In genomic region chr11:821513-822371, GRCh38 we compare ENCODE assay signal across 11 cellular contexts. TPM values are rescaled to one million over a fixed set of nuclear protein-coding genes. Genes with fewer than 3 reads are reported as not detected.
DNase-seq lines count a peak whose midpoint lies in the region; ATAC-seq and TF ChIP-seq lines count a peak whose summit lies in the region.
"Had no signal": no experiment of that assay in that cellular context is flagged by ENCODE, and none has a peak within 500 bp of the region (broad histone marks: within the 10 kb centered on the region; RNA-seq: fewer than 3 reads in every experiment).

No MANE protein-coding gene starts in this region.

- H3K27me3 Mint-ChIP-seq in Calu3 (ENCODE audit: unreplicated experiment), result no peaks in the 10 kb centered on the region

- no peak for ATAC-seq in RWPE2 (ENCODE audit: low read depth)
- no peak for ATAC-seq in gastrocnemius medialis
- no peak for ATAC-seq in HG03025 (IDR thresholded peaks at IDR 0.05; ENCODE audit: low FRiP score, unreplicated experiment)

- intact Hi-C loops in Calu3 (cut with micrococcal nuclease; ENCODE audit: unreplicated experiment) (no loop called here), cardiac septum (cut with DNase I) (no loop called here), gastrocnemius medialis (cut with DNase I; ENCODE audit: low total_unique reads) (loop anchor here (2.0 kb wide), 1 partner anchor 21 kb away; the partner anchor contains the start of genes POLR2L and TSPAN4)

- H3K27me3 ChIP-seq in RWPE2 (ENCODE audit: insufficient read depth, poor library complexity, severe bottlenecking) (peaks cover 5% of the 10 kb centered on the region), gastrocnemius medialis (peaks cover 6 to 10% (median 7%) of the 10 kb centered on the region in 3 donors)

- TF ChIP-seq CTCF in Calu3 (IDR thresholded peaks at IDR 0.05; ENCODE audit: unreplicated experiment) (no peak), RWPE2 (IDR thresholded peaks at IDR 0.05; ENCODE audit: poor library complexity, severe bottlenecking) (no peak), gastrocnemius medialis (IDR thresholded peaks at IDR 0.05 in 4 of 5, conservative IDR thresholded peaks at IDR 0.05 in 1 of 5) (no peak)

- H3K36me3 ChIP-seq in RWPE2 (ENCODE audit: low read depth) (no peaks in the 10 kb centered on the region), gastrocnemius medialis (peaks cover 0 to 27% of the 10 kb centered on the region in 2 donors)

- no peak overlapping the region for H3K4me3 ChIP-seq in RWPE2 (ENCODE audit: severe bottlenecking)
- peak overlapping the region; percentile 19 to 100 (median 78) for H3K4me3 ChIP-seq in gastrocnemius medialis
- H3K4me3 ChIP-seq: mucosa of descending colon had no signal

- TF ChIP-seq POLR2A in gastrocnemius medialis (IDR thresholded peaks at IDR 0.05), result no peak

- no TSS peak for BruUV-seq in Calu3 (replicated peaks; lab: Mats Ljungman, UMichigan)

- H3K4me3 Mint-ChIP-seq in Calu3 (ENCODE audit: low read depth, unreplicated experiment), result peak overlapping the region; percentile 77

- peaks cover 79% of the 10 kb centered on the region for H3K36me3 Mint-ChIP-seq in Calu3 (ENCODE audit: insufficient read depth, unreplicated experiment)

- peaks cover 20% of the 10 kb centered on the region for H3K4me1 Mint-ChIP-seq in Calu3 (ENCODE audit: low read depth, unreplicated experiment)

- H3K9me3 ChIP-seq in RWPE2 (ENCODE audit: severe bottlenecking) (no peaks in the 10 kb centered on the region), gastrocnemius medialis (no peaks in the 10 kb centered on the region)
- H3K9me3 ChIP-seq: mucosa of descending colon had no signal

- H3K4me1 ChIP-seq in RWPE2 (ENCODE audit: insufficient read depth, poor library complexity, severe bottlenecking) (peaks cover 15% of the 10 kb centered on the region), gastrocnemius medialis (peaks cover 27 to 46% of the 10 kb centered on the region in 2 donors)

- H3K27ac ChIP-seq in RWPE2 (ENCODE audit: poor library complexity, severe bottlenecking) (peak overlapping the region; percentile 77), gastrocnemius medialis (peak overlapping the region; percentile 93 to 100 (median 98))

- in situ Hi-C loops in gastrocnemius medialis (cut with MboI; ENCODE audit: low sequenced_read_pairs in 4 of 4), result no loop called here

- DNase-seq in Calu3 (no peak), RWPE2 (ENCODE audit: low spot score) (no peak), cardiac septum (ENCODE audit: low spot score) (peak; percentile 84), gastrocnemius medialis (peak in 1 of 2 donors; percentile 59), NCI-H82 treated with DMSO at 0.1 percent for 48 hours (lab: John Stamatoyannopoulos, UW; ENCODE audit: unreplicated experiment) (no peak), NCI-H146 (lab: John Stamatoyannopoulos, UW) (no peak), GM19240 (ENCODE audit: insufficient read length, low spot score) (no peak)
- DNase-seq: activated CD4-positive, alpha-beta T cell treated with anti-CD3 and anti-CD28 coated beads, Interleukin-2, amount 50 U/mL, for 1 hour; NCI-H2081 had no signal

- CTCF ChIA-PET in Calu3 (lab: Charles Lee), result interaction anchor here (0.8 kb wide), 1 partner anchor 27 kb away, joined by 3 read pairs; no protein-coding TSS in a partner anchor

- no peaks in the 10 kb centered on the region for H3K9me3 Mint-ChIP-seq in Calu3 (ENCODE audit: low read depth, unreplicated experiment)

- H3K27ac Mint-ChIP-seq in Calu3 (ENCODE audit: unreplicated experiment), result peak overlapping the region; percentile 88

RNA-seq across cellular contexts. Expression of gene PNPLA2, which starts 3.0 kb away (rescaled TPM):
- 134 and 151 TPM in 2 replicates for total RNA-seq in Calu3 (2022)
- 209 TPM for total RNA-seq in cardiac septum
- 10 to 100 TPM; 58.9 to 93.3 (median 91.7) TPM for total RNA-seq in gastrocnemius medialis

RNA-seq across cellular contexts. Expression of gene CRACR2B, which starts 6.0 kb away (rescaled TPM):
- total RNA-seq in Calu3 (2022), result 33.4 and 35.3 TPM in 2 replicates
- total RNA-seq in cardiac septum, result 12.2 TPM
- 1 to 10 TPM; 3.3 to 4.5 (median 4.0) TPM for total RNA-seq in gastrocnemius medialis

RNA-seq across cellular contexts. Expression of gene CD151, which starts 11.0 kb away (rescaled TPM):
- total RNA-seq in Calu3 (2022) (472 and 482 TPM in 2 replicates), cardiac septum (625 TPM), gastrocnemius medialis (100 to 1,000 TPM in 3 of 4 donors, 10 to 100 TPM in 1; 77.0 to 206 (median 169) TPM)

RNA-seq across cellular contexts. Expression of gene RPLP2, which starts 12.0 kb away (rescaled TPM):
- 1,351 and 1,381 TPM in 2 replicates for total RNA-seq in Calu3 (2022)
- total RNA-seq in cardiac septum, result 781 TPM
- 100 to 1,000 TPM; 314 to 600 (median 440) TPM for total RNA-seq in gastrocnemius medialis

RNA-seq across cellular contexts. Expression of gene PIDD1, which starts 16.7 kb away (rescaled TPM):
- total RNA-seq in Calu3 (2022) (15.9 and 16.3 TPM in 2 replicates), cardiac septum (12.1 TPM), gastrocnemius medialis (10 to 100 TPM in 2 of 4 donors, 1 to 10 TPM in 2; 6.3 to 35.7 (median 10.2) TPM)
